9 cellular contexts compared by ENCODE assay signal in the genomic region with DNA sequence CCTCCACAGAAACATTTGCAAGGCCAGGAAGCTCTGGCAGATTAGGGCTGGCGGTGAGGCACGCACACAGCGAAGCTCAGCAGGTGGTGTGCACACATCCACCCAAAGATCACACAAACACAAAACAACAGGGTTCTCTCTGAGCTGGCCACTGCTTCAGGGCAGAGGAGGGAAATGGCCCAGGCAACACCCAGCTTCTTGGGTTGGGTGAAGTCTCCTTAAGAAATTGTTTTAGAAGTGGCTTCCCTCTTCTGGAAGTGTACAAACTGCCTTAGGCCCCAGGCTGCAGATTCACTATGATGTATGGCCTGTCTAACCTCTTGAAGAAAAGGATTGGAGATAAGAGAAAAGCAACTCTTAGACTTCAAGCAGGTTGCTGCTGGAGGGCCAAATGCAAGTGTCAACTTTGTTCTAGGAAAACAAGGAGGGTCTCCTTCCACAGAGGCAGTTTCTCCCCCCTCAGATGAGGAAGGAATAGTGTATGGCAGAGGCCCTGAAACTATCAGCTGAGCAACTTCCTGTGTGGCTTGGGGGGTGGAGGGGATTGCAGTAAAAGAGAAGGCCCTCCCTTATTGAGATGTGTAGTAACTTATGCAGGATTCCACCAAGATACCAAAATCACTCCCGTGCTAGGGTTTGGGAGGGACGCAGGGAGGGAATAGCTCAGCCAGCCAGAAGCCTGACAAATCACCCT. TPM values are rescaled to one million over a fixed set of nuclear protein-coding genes. Genes with fewer than 3 reads are reported as not detected.
DNase-seq lines count a peak whose midpoint lies in the region; ATAC-seq and TF ChIP-seq lines count a peak whose summit lies in the region.
"Had no signal": no experiment of that assay in that cellular context is flagged by ENCODE, and none has a peak within 500 bp of the region (broad histone marks: within the 10 kb centered on the region; RNA-seq: fewer than 3 reads in every experiment).

No MANE protein-coding gene starts in this region.

- no peak for TF ChIP-seq POLR2A in spleen (IDR thresholded peaks at IDR 0.05)

- H3K4me1 ChIP-seq in colonic mucosa (no peaks in the 10 kb centered on the region), spleen (peaks cover 62 to 99% (median 81%) of the 10 kb centered on the region in 6 donors)

- WGBS in spleen, 5 donors, result 17 to 35% (median 30%) methylated on average over 5 of the region's 5 CpGs

- intact Hi-C loops in colonic mucosa (cut with DNase I), result no loop called here
- intact Hi-C loops in spleen (cut with DNase I; ENCODE audit: low total_unique reads), result no loop called here

- DNase-seq in NOMO-1 treated with DMSO at 0.1 percent for 48 hours (lab: John Stamatoyannopoulos, UW; ENCODE audit: unreplicated experiment) (peak; percentile 82), colonic mucosa (no peak), spleen (peak; percentile 83), HuH-7 (ENCODE audit: low spot score) (no peak), NCI-H2107 (lab: John Stamatoyannopoulos, UW) (no peak)
- DNase-seq: HCEC 1CT had no signal

- ATAC-seq in GM18909 (IDR thresholded peaks at IDR 0.05; ENCODE audit: poor library complexity, unreplicated experiment), result peak; percentile 33
- ATAC-seq in HG02973 (IDR thresholded peaks at IDR 0.05; ENCODE audit: unreplicated experiment), result no peak
- ATAC-seq in GM19467 (IDR thresholded peaks at IDR 0.05; ENCODE audit: unreplicated experiment), result no peak

- H3K27ac ChIP-seq in colonic mucosa, result peak overlapping the region; percentile 88
- peak overlapping the region; percentile 86 to 100 (median 96) for H3K27ac ChIP-seq in spleen

- H3K4me3 ChIP-seq in colonic mucosa, result peak overlapping the region; percentile 61
- peak overlapping the region; percentile 52 to 92 (median 75) for H3K4me3 ChIP-seq in spleen

- no peaks in the 10 kb centered on the region for H3K36me3 ChIP-seq in colonic mucosa
- H3K36me3 ChIP-seq in spleen, result peaks cover 0 to 41% (median 1%) of the 10 kb centered on the region in 6 donors

- peak overlapping the region in 1 of 2 donors; percentile 14 for H3K9ac ChIP-seq in colonic mucosa (ENCODE audit: low read depth in 2 of 2, low read length in 2 of 2)

- no peaks in the 10 kb centered on the region for H3K9me3 ChIP-seq in colonic mucosa
- H3K9me3 ChIP-seq in spleen, result no peaks in the 10 kb centered on the region

- TF ChIP-seq CTCF in colonic mucosa (IDR thresholded peaks at IDR 0.05) (no peak), spleen (IDR thresholded peaks at IDR 0.05 in 8 of 11, conservative IDR thresholded peaks at IDR 0.05 in 3 of 11) (no peak)

- H3K27me3 ChIP-seq in colonic mucosa (no peaks in the 10 kb centered on the region), spleen (replicated peaks in 1 of 7) (no peaks in the 10 kb centered on the region)

RNA-seq across cellular contexts. Expression of gene RCSD1, which starts 2.1 kb away (rescaled TPM):
- total RNA-seq in colonic mucosa (1 to 10 TPM; 4.7 to 5.7 TPM), spleen (100 to 1,000 TPM in 5 of 7 donors, 10 to 100 TPM in 2; 91.9 to 144 (median 124) TPM)
- polyA plus RNA-seq in spleen, result 100 to 1,000 TPM in 1 of 3 donors, 10 to 100 TPM in 2; 58.9 to 103 (median 87.2) TPM

Comparison
In these comparisons a context has a peak if more than half of its experiments do, and no peak if none do; other contexts are left out.
1. DNase-seq: peak in NOMO-1 treated with DMSO at 0.1 percent for 48 hours (single experiment) and spleen (single experiment); none in colonic mucosa (single experiment), HuH-7 (single experiment) and NCI-H2107 (single experiment).
2. RNA of gene RCSD1, which starts 2.1 kb away (total RNA-seq): 91.9 to 144 TPM in spleen; 4.7 to 5.7 TPM in colonic mucosa; every median in the first group is over 10 times any median in the second.